ENCODE assay signal across 31 cellular contexts in genomic region chr5:173441053-173441628, GRCh38.
"Had no signal": no experiment of that assay in that cellular context is flagged by ENCODE, and none has a peak within 500 bp of the region (broad histone marks: within the 10 kb centered on the region; RNA-seq: fewer than 3 reads in every experiment).

No MANE protein-coding gene starts in this region.

- H3K4me1 Mint-ChIP-seq: naive thymus-derived CD8-positive, alpha-beta T cell; nephron; neural crest cell; stimulated activated naive B cell treated with anti-CD40 and anti-IgM and Interleukin-4, amounts not matched to agents 10 μg/mL and 1 μg/mL and 100 μg/mL, for 72 hours had no signal

- H3K27ac Mint-ChIP-seq: naive thymus-derived CD8-positive, alpha-beta T cell; nephron; progenitor cell of endocrine pancreas; stimulated activated naive B cell treated with anti-CD40 and anti-IgM and Interleukin-4, amounts not matched to agents 10 μg/mL and 1 μg/mL and 100 μg/mL, for 72 hours had no signal

- ATAC-seq: left cardiac atrium; left lobe of liver; left ventricle myocardium superior; lower lobe of right lung; naive thymus-derived CD8-positive, alpha-beta T cell; right cardiac atrium; sciatic nerve; stimulated activated naive B cell treated with anti-CD40 and anti-IgM and Interleukin-4, amounts not matched to agents 10 μg/mL and 1 μg/mL and 100 μg/mL, for 72 hours; stimulated activated naive CD8-positive, alpha-beta T cell treated with anti-CD3 and anti-CD28 coated beads, Interleukin-15, Interleukin-2, amounts not matched to agents 100 U/mL and 50 U/mL, for 24 hours had no signal

- DNase-seq: islet precursor cell; left cardiac atrium; left ventricle myocardium superior; lower lobe of right lung; mammary epithelial cell; mesenchymal stem cell; naive thymus-derived CD8-positive, alpha-beta T cell; occipital lobe; ovary; retina; right cardiac atrium; stimulated activated CD4-positive, alpha-beta T cell treated with anti-CD3 and anti-CD28 coated beads, Interleukin-12 subunit alpha, Interleukin-12 subunit beta, amount 100 ng/mL, for 4 hours; stimulated activated CD4-positive, alpha-beta T cell treated with anti-CD3 and anti-CD28 coated beads, Interleukin-15, amount 100 ng/mL, for 24 hours; stimulated activated CD4-positive, alpha-beta T cell treated with anti-CD3 and anti-CD28 coated beads, Interleukin-2, amount 100 ng/mL, for 24 hours; stimulated activated CD4-positive, alpha-beta T cell treated with anti-CD3 and anti-CD28 coated beads, Interleukin-4, amount 100 ng/mL, for 1 hour; stimulated activated naive B cell treated with anti-CD40 and anti-IgM and Interleukin-4, amounts not matched to agents 10 μg/mL and 1 μg/mL and 100 μg/mL, for 72 hours; stimulated activated naive CD8-positive, alpha-beta T cell treated with anti-CD3 and anti-CD28 coated beads, Interleukin-15, Interleukin-2, amounts not matched to agents 100 U/mL and 50 U/mL, for 24 hours; stomach; testis; thyroid gland; transverse colon; upper lobe of left lung had no signal

- H3K4me3 Mint-ChIP-seq: naive thymus-derived CD8-positive, alpha-beta T cell; nephron; neural crest cell; stimulated activated naive B cell treated with anti-CD40 and anti-IgM and Interleukin-4, amounts not matched to agents 10 μg/mL and 1 μg/mL and 100 μg/mL, for 72 hours had no signal

- H3K27me3 ChIP-seq: hepatocyte, ovary, testis, thyroid gland, transverse colon, upper lobe of left lung, vagina had no signal

- H3K79me2 ChIP-seq: hepatocyte had no signal

- H3K27ac ChIP-seq: hepatocyte, lower lobe of right lung, neutrophil, ovary, skin epidermis, stomach, testis, thyroid gland, transverse colon, upper lobe of left lung, vagina had no signal

- H2AFZ ChIP-seq: hepatocyte had no signal

- H3K9me3 Mint-ChIP-seq: naive thymus-derived CD8-positive, alpha-beta T cell; nephron; neural crest cell; stimulated activated naive B cell treated with anti-CD40 and anti-IgM and Interleukin-4, amounts not matched to agents 10 μg/mL and 1 μg/mL and 100 μg/mL, for 72 hours had no signal

- H3K4me1 ChIP-seq: lower lobe of right lung, stomach, testis, transverse colon, upper lobe of left lung, vagina had no signal

- H3K9me3 ChIP-seq: lower lobe of right lung, neutrophil, ovary, stomach, testis, thyroid gland, transverse colon, upper lobe of left lung, vagina had no signal

- H3K36me3 Mint-ChIP-seq: naive thymus-derived CD8-positive, alpha-beta T cell; stimulated activated naive B cell treated with anti-CD40 and anti-IgM and Interleukin-4, amounts not matched to agents 10 μg/mL and 1 μg/mL and 100 μg/mL, for 72 hours had no signal

- H3K36me3 ChIP-seq: lower lobe of right lung, neutrophil, ovary, stomach, thyroid gland, transverse colon, upper lobe of left lung, vagina had no signal

- H3K4me3 ChIP-seq: hepatocyte, lower lobe of right lung, ovary, skin epidermis, stomach, testis, thyroid gland, transverse colon, upper lobe of left lung, vagina had no signal

- H3K4me2 ChIP-seq: hepatocyte had no signal
